14 cellular contexts compared by ENCODE assay signal in genomic region chr10:42875792-42876191, GRCh38.
A peak's percentile ranks its signal among the peaks of the same experiment; 100 is the strongest.
DNase-seq lines count a peak whose midpoint lies in the region; ATAC-seq and TF ChIP-seq lines count a peak whose summit lies in the region.
"Had no signal": no experiment of that assay in that cellular context is flagged by ENCODE, and none has a peak within 500 bp of the region (broad histone marks: within the 10 kb centered on the region; RNA-seq: fewer than 3 reads in every experiment).

No MANE protein-coding gene starts in this region.

- H3K27ac ChIP-seq in BLaER1 treated with 17β-estradiol and CSF1 and Interleukin-3, amounts not matched to agents 10 nM and 100 nM = peak overlapping the region in 3 of 11 experiments; percentile 46 to 93 (median 52); a peak in 3 of 22 replicates
- H3K27ac ChIP-seq in fibroblast of lung (ENCODE audit: insufficient read depth, low read length) (no peak overlapping the region), uterus (no peak overlapping the region)

- H4K20me1 ChIP-seq in BLaER1 treated with 17β-estradiol and CSF1 and Interleukin-3, amounts not matched to agents 10 nM and 100 nM = no peaks in the 10 kb centered on the region
- H4K20me1 ChIP-seq in fibroblast of lung (ENCODE audit: control insufficient read depth, extremely low read depth, insufficient read depth, low read length) = no peaks in the 10 kb centered on the region

- no peak for TF ChIP-seq CTCF in fibroblast of lung (conservative IDR thresholded peaks at IDR 0.05 in 1 of 2, IDR thresholded peaks at IDR 0.05 in 1 of 2; ENCODE audit: low read depth in 1 of 2, low read length in 2 of 2)
- no peak for TF ChIP-seq CTCF in uterus (IDR thresholded peaks at IDR 0.05)

- H3K79me2 ChIP-seq in fibroblast of lung (ENCODE audit: control insufficient read depth, insufficient read depth, low read length) = no peaks in the 10 kb centered on the region

- no peak overlapping the region for H3K9ac ChIP-seq in BLaER1 treated with 17β-estradiol and CSF1 and Interleukin-3, amounts not matched to agents 10 nM and 100 nM
- no peak overlapping the region for H3K9ac ChIP-seq in fibroblast of lung (ENCODE audit: insufficient read depth, low read length)

- no peaks in the 10 kb centered on the region for H3K36me3 ChIP-seq in BLaER1 treated with 17β-estradiol and CSF1 and Interleukin-3, amounts not matched to agents 10 nM and 100 nM
- no peaks in the 10 kb centered on the region for H3K36me3 ChIP-seq in fibroblast of lung (ENCODE audit: control insufficient read depth, insufficient read depth, low read length)
- no peaks in the 10 kb centered on the region for H3K36me3 ChIP-seq in uterus

- peak overlapping the region in 9 of 11 experiments; percentile 10 to 93 (median 88); a peak in 14 of 22 replicates for H3K4me2 ChIP-seq in BLaER1 treated with 17β-estradiol and CSF1 and Interleukin-3, amounts not matched to agents 10 nM and 100 nM
- H3K4me2 ChIP-seq in fibroblast of lung (ENCODE audit: extremely low read depth, insufficient read depth, low read length) = peak overlapping the region; percentile 44

- peaks cover 0 to 6% (median 0%) of the 10 kb centered on the region in 11 experiments; a peak in 1 of 22 replicates for H3K9me3 ChIP-seq in BLaER1 treated with 17β-estradiol and CSF1 and Interleukin-3, amounts not matched to agents 10 nM and 100 nM (replicated peaks in 1 of 11)
- H3K9me3 ChIP-seq in fibroblast of lung (ENCODE audit: control insufficient read depth, insufficient read depth, low read depth, low read length) (no peaks in the 10 kb centered on the region), uterus (no peaks in the 10 kb centered on the region)

- no peaks in the 10 kb centered on the region for H3K27me3 ChIP-seq in BLaER1 treated with 17β-estradiol and CSF1 and Interleukin-3, amounts not matched to agents 10 nM and 100 nM
- H3K27me3 ChIP-seq in fibroblast of lung (ENCODE audit: control insufficient read depth, insufficient read depth, low read length) = no peaks in the 10 kb centered on the region
- H3K27me3 ChIP-seq in uterus = no peaks in the 10 kb centered on the region

- no peak for ATAC-seq in sciatic nerve

- intact Hi-C loops in uterus (cut with DNase I; ENCODE audit: low total_unique reads) (no loop called here), sciatic nerve (cut with DNase I) (no loop called here)

- no peak overlapping the region for H2AFZ ChIP-seq in fibroblast of lung (ENCODE audit: low read length)

- TF ChIP-seq POLR2A in erythroblast (IDR thresholded peaks at IDR 0.05; ENCODE audit: low read length) = no peak
- TF ChIP-seq POLR2A in uterus (IDR thresholded peaks at IDR 0.05) = no peak

- H3K4me1 ChIP-seq in BLaER1 treated with 17β-estradiol and CSF1 and Interleukin-3, amounts not matched to agents 10 nM and 100 nM = peaks cover 49 to 86% (median 72%) of the 10 kb centered on the region in 10 experiments
- H3K4me1 ChIP-seq in fibroblast of lung (ENCODE audit: control insufficient read depth, extremely low read depth, insufficient read depth, low read length) (no peaks in the 10 kb centered on the region), uterus (no peaks in the 10 kb centered on the region)

- DNase-seq in LoVo (ENCODE audit: low spot score) (peak; percentile 14), fibroblast of lung (ENCODE audit: low read depth in 2 of 2) (peak in 1 of 2 donors; percentile 20), myocyte (ENCODE audit: low read depth) (peak; percentile 43), NCI-H2029 treated with DMSO at 0.1 percent for 48 hours (lab: John Stamatoyannopoulos, UW) (no peak), erythroblast (lab: John Stamatoyannopoulos, UW) (no peak), uterus (no peak), sciatic nerve (ENCODE audit: low spot score) (no peak)
- DNase-seq: activated naive CD4-positive, alpha-beta T cell treated with anti-CD3 and anti-CD28 coated beads, Interleukin-2, amount 10 ng/mL, durations not matched to agents 7 days and 5 days; CD8-positive, alpha-beta memory T cell; central memory CD4-positive, alpha-beta T cell; NCI-H526 treated with DMSO at 0.1 percent for 48 hours; stimulated activated CD4-positive, alpha-beta T cell treated with anti-CD3 and anti-CD28 coated beads, Interleukin-4, amount 100 ng/mL, for 24 hours; stimulated activated naive CD4-positive, alpha-beta T cell had no signal

- no peak overlapping the region for H3K4me3 ChIP-seq in BLaER1 treated with 17β-estradiol and CSF1 and Interleukin-3, amounts not matched to agents 10 nM and 100 nM
- H3K4me3 ChIP-seq in fibroblast of lung (replicated peaks in 1 of 4; ENCODE audit: control extremely low read depth in 1 of 4, insufficient read depth in 1 of 4, low read depth in 3 of 4, low read length in 4 of 4) (no peak overlapping the region), uterus (no peak overlapping the region)

Comparison
In these comparisons a context has a peak if more than half of its experiments do, and no peak if none do; other contexts are left out.
1. DNase-seq: peak in LoVo (single experiment) and myocyte (single experiment); none in NCI-H2029 treated with DMSO at 0.1 percent for 48 hours (single experiment), erythroblast (0 of 2), uterus (0 of 2) and sciatic nerve (single experiment).